ENCODE assay signal across 17 cellular contexts in the genomic region with DNA sequence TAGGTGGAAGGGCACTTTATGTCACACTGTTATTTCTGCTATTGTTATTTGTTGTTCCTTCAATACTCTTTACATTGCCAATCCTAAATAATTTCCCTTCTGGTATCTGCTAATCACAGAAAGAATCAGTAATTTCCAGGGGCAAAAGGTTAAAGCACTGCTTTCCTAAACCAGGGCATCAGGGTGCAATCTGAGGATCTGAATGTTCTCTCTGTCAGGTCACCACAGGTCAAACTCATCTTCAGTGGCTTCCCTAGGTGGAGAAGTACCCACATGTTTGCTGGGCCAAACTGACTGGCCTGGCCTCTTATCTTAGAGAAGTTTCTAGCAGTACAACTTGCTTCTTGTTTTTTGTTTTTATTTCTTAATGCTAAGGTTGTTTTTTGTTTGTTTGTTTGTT.
DNase-seq lines count a peak whose midpoint lies in the region; ATAC-seq, FAIRE-seq and TF ChIP-seq lines count a peak whose summit lies in the region.
"Had no signal": no experiment of that assay in that cellular context is flagged by ENCODE, and none has a peak within 500 bp of the region (broad histone marks: within the 10 kb centered on the region; RNA-seq: fewer than 3 reads in every experiment).

No MANE protein-coding gene starts in this region.

- FAIRE-seq in GM18507 (lab: Jason Lieb, UNC) (peak; percentile 36), small intestine (lab: Jason Lieb, UNC) (no peak)
- FAIRE-seq: H1, pancreas had no signal

- H3K36me3 Mint-ChIP-seq in CD4-positive, CD25-positive, alpha-beta regulatory T cell: peaks cover 14% of the 10 kb centered on the region
- H3K36me3 Mint-ChIP-seq in central memory CD8-positive, alpha-beta T cell (ENCODE audit: insufficient read depth): peaks cover 10% of the 10 kb centered on the region

- DNase-seq in CD4-positive, CD25-positive, alpha-beta regulatory T cell: no peak
- DNase-seq in GM18507 (ENCODE audit: extremely low spot score, insufficient read length, low read depth) (no peak), small intestine (peak; percentile 7), GM20000 (ENCODE audit: low spot score) (no peak)
- no peak for DNase-seq in central memory CD8-positive, alpha-beta T cell (ENCODE audit: low spot score in 2 of 2)
- no peak for DNase-seq in stimulated activated CD4-positive, alpha-beta T cell treated with anti-CD3 and anti-CD28 coated beads, Interleukin-12 subunit alpha, Interleukin-12 subunit beta, amount 100 ng/mL, for 4 hours
- DNase-seq: adrenal gland; Caco-2; cerebellar nuclear complex; IMR-90; NCI-H1048; NK-92 treated with Interleukin-12 subunit alpha and Interleukin-12 subunit beta, amount 100 ng/mL, for 24 hours; pancreas; SHP77 had no signal

- H3K4me1 ChIP-seq in CD4-positive, CD25-positive, alpha-beta regulatory T cell (ENCODE audit: control insufficient read depth, insufficient read depth, low read length, poor library complexity, severe bottlenecking): peaks cover 31% of the 10 kb centered on the region
- no peaks in the 10 kb centered on the region for H3K4me1 ChIP-seq in small intestine (ENCODE audit: control insufficient read depth in 2 of 2, insufficient read depth in 1 of 2, low read depth in 1 of 2, low read length in 1 of 2)
- H3K4me1 ChIP-seq: adrenal gland, Caco-2, pancreas had no signal

- H3K27ac ChIP-seq in CD4-positive, CD25-positive, alpha-beta regulatory T cell (ENCODE audit: insufficient read depth, low read length, poor library complexity, severe bottlenecking): peak overlapping the region; percentile 78
- H3K27ac ChIP-seq in small intestine (ENCODE audit: low read depth in 1 of 2, low read length in 1 of 2): peak overlapping the region in 1 of 2 donors; percentile 61
- H3K27ac ChIP-seq: adrenal gland, pancreas, suprapubic skin had no signal

- no peaks in the 10 kb centered on the region for H3K9me3 ChIP-seq in CD4-positive, CD25-positive, alpha-beta regulatory T cell (ENCODE audit: control insufficient read depth in 2 of 2, low read length in 2 of 2)
- H3K9me3 ChIP-seq in small intestine (ENCODE audit: control insufficient read depth, low read depth): no peaks in the 10 kb centered on the region
- H3K9me3 ChIP-seq: adrenal gland, Caco-2, pancreas, suprapubic skin had no signal

- peaks cover 35 to 68% (median 47%) of the 10 kb centered on the region in 4 donors for H3K4me1 Mint-ChIP-seq in CD4-positive, CD25-positive, alpha-beta regulatory T cell
- H3K4me1 Mint-ChIP-seq in central memory CD8-positive, alpha-beta T cell: peaks cover 38% of the 10 kb centered on the region

- no peaks in the 10 kb centered on the region for H3K27me3 ChIP-seq in CD4-positive, CD25-positive, alpha-beta regulatory T cell (ENCODE audit: control insufficient read depth, insufficient read depth, low read length)
- no peaks in the 10 kb centered on the region for H3K27me3 ChIP-seq in small intestine (ENCODE audit: control insufficient read depth in 2 of 2, insufficient read depth in 2 of 2, low read length in 2 of 2)
- H3K27me3 ChIP-seq: adrenal gland, pancreas, suprapubic skin had no signal

- peaks cover 43% of the 10 kb centered on the region for H3K36me3 ChIP-seq in CD4-positive, CD25-positive, alpha-beta regulatory T cell (ENCODE audit: control insufficient read depth, insufficient read depth, low read length)
- H3K36me3 ChIP-seq in small intestine (ENCODE audit: control insufficient read depth in 2 of 2, insufficient read depth in 2 of 2, low read length in 2 of 2): no peaks in the 10 kb centered on the region
- H3K36me3 ChIP-seq: adrenal gland, pancreas, suprapubic skin had no signal

- TF ChIP-seq CTCF in GM20000 (IDR thresholded peaks at IDR 0.05; ENCODE audit: extremely low read depth, missing control alignments): no peak

- H3K9me3 Mint-ChIP-seq in CD4-positive, CD25-positive, alpha-beta regulatory T cell: no peaks in the 10 kb centered on the region
- H3K9me3 Mint-ChIP-seq in central memory CD8-positive, alpha-beta T cell: no peaks in the 10 kb centered on the region

- peak overlapping the region; percentile 77 to 86 (median 82) for H3K4me3 Mint-ChIP-seq in CD4-positive, CD25-positive, alpha-beta regulatory T cell
- H3K4me3 Mint-ChIP-seq in central memory CD8-positive, alpha-beta T cell: peak overlapping the region; percentile 77

- no peaks in the 10 kb centered on the region for H3K27me3 Mint-ChIP-seq in CD4-positive, CD25-positive, alpha-beta regulatory T cell
- no peaks in the 10 kb centered on the region for H3K27me3 Mint-ChIP-seq in central memory CD8-positive, alpha-beta T cell

- no peak for ATAC-seq in CD4-positive, CD25-positive, alpha-beta regulatory T cell (ENCODE audit: low read depth in 2 of 2)
- no peak for ATAC-seq in central memory CD8-positive, alpha-beta T cell (replicated peaks; ENCODE audit: extremely low read depth, poor library complexity, severe bottlenecking)
- no peak for ATAC-seq in HG03045 (IDR thresholded peaks at IDR 0.05; ENCODE audit: unreplicated experiment)

- peak overlapping the region; percentile 88 to 97 (median 95) for H3K27ac Mint-ChIP-seq in CD4-positive, CD25-positive, alpha-beta regulatory T cell
- peak overlapping the region; percentile 91 for H3K27ac Mint-ChIP-seq in central memory CD8-positive, alpha-beta T cell (ENCODE audit: low read depth)

- peak overlapping the region; percentile 77 for H3K4me3 ChIP-seq in CD4-positive, CD25-positive, alpha-beta regulatory T cell (ENCODE audit: low read depth, low read length)
- no peak overlapping the region for H3K4me3 ChIP-seq in small intestine (ENCODE audit: low read depth in 1 of 2, low read length in 2 of 2)
- H3K4me3 ChIP-seq: adrenal gland, pancreas, suprapubic skin had no signal
